In the genomic region with DNA sequence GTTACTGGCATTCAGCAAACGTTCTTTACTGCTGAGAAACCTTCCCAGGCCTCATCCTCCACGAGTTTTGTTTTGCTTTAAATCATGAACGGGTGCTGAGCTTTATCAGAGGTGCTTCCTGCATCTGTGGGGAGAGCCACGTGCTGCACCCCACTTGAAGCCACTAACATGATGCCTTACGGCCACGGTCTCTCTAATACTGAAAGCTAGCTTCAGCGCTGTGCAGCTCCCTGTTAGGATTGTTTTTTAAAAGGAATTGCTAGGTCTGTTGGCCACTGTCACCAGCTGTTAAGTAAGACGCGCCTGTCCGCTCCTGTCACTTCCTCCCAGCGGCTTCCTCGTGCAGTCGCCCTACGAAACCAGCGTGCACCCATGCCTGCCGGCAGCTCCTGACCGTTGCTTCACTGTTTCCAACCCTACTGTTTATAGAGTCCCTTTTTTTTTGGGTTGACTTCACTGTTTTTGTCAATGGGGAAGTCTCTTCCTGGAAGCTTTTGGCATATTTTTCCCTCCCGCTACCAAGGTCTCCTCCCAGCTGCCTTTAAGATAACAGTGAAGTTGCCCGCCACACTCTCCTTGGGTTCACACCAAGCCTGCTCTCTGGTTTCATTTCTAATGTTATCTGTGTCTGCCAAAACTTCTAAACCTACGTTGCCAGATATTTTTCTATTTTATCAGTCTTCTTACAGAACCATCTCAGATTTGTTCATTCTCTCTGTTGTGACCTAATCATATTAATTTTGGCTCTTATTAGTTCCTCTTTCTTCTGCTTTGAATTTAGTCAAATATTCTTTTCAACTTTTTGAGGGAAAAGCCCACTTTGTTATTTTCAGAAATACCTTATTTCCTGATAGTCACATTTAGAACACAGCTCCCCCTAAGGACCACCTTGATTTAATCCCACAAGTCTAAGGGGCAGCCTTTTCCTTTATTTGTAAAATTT, we compare ENCODE assay signal across 8 cellular contexts. TPM values are rescaled to one million over a fixed set of nuclear protein-coding genes. Genes with fewer than 3 reads are reported as not detected.
DNase-seq lines count a peak whose midpoint lies in the region; ATAC-seq, FAIRE-seq and TF ChIP-seq lines count a peak whose summit lies in the region.

No MANE protein-coding gene starts in this region.

- H3K9me3 Mint-ChIP-seq in CD8-positive, alpha-beta T cell = no peaks in the 10 kb centered on the region

- no peak for TF ChIP-seq CTCF in CD8-positive, alpha-beta T cell (IDR thresholded peaks at IDR 0.05)
- TF ChIP-seq CTCF in upper lobe of right lung (IDR thresholded peaks at IDR 0.05) = no peak

- H3K36me3 ChIP-seq in CD8-positive, alpha-beta T cell (ENCODE audit: insufficient read depth, low read length) = peaks cover 5% of the 10 kb centered on the region
- H3K36me3 ChIP-seq in upper lobe of right lung = peaks cover 29% of the 10 kb centered on the region

- intact Hi-C loops in CD8-positive, alpha-beta T cell (cut with DNase I, micrococcal nuclease) = no loop called here
- intact Hi-C loops in left cardiac atrium (cut with DNase I) (no loop called here), upper lobe of right lung (cut with DNase I) (no loop called here)

- H3K4me1 Mint-ChIP-seq in CD8-positive, alpha-beta T cell (ENCODE audit: low read depth) = peaks cover 38% of the 10 kb centered on the region

- POLR2A ChIA-PET in CD8-positive, alpha-beta T cell (lab: Charles Lee) = interaction anchor here (1.0 to 2.6 kb wide), 3 partner anchors 16 to 117 kb away, joined by 3 to 10 read pairs (median 7); a partner anchor contains a TSS

- no peak for FAIRE-seq in frontal cortex (lab: Jason Lieb, UNC)

- H3K27ac Mint-ChIP-seq in CD8-positive, alpha-beta T cell = peak overlapping the region; percentile 60

- no peaks in the 10 kb centered on the region for H3K27me3 Mint-ChIP-seq in CD8-positive, alpha-beta T cell (ENCODE audit: low read depth)

- H3K36me3 Mint-ChIP-seq in CD8-positive, alpha-beta T cell = peaks cover 27% of the 10 kb centered on the region

- peak; percentile 27 for ATAC-seq in CD8-positive, alpha-beta T cell
- ATAC-seq in GM21529 (IDR thresholded peaks at IDR 0.05; ENCODE audit: unreplicated experiment) = peak; percentile 28
- peak; percentile 39 to 59 for ATAC-seq in left cardiac atrium
- peak; percentile 38 for ATAC-seq in upper lobe of right lung

- no peaks in the 10 kb centered on the region for H3K9me3 ChIP-seq in CD8-positive, alpha-beta T cell (ENCODE audit: low read length)
- no peaks in the 10 kb centered on the region for H3K9me3 ChIP-seq in upper lobe of right lung

- H3K4me3 ChIP-seq in CD8-positive, alpha-beta T cell (ENCODE audit: low read depth, low read length) = peak overlapping the region; percentile 16
- H3K4me3 ChIP-seq in upper lobe of right lung = peak overlapping the region; percentile 0

- H3K27me3 ChIP-seq in CD8-positive, alpha-beta T cell (ENCODE audit: insufficient read depth, low read length) = no peaks in the 10 kb centered on the region
- no peaks in the 10 kb centered on the region for H3K27me3 ChIP-seq in upper lobe of right lung

- peaks cover 23% of the 10 kb centered on the region for H3K4me1 ChIP-seq in CD8-positive, alpha-beta T cell (ENCODE audit: insufficient read depth, low read length)
- H3K4me1 ChIP-seq in upper lobe of right lung = peaks cover 72% of the 10 kb centered on the region

- H3K4me3 Mint-ChIP-seq in CD8-positive, alpha-beta T cell = peak overlapping the region; percentile 44

- CTCF ChIA-PET in CD8-positive, alpha-beta T cell (lab: Charles Lee) = interaction anchor here (0.6 to 1.2 kb wide), 6 partner anchors 11 to 141 kb away, joined by 3 to 5 read pairs (median 3); no protein-coding TSS in a partner anchor

- H3K27ac ChIP-seq in CD8-positive, alpha-beta T cell (ENCODE audit: low read depth, low read length) = no peak overlapping the region
- peak overlapping the region; percentile 52 for H3K27ac ChIP-seq in upper lobe of right lung

- peak in 2 of 7 experiments; percentile 22 to 37 for DNase-seq in CD8-positive, alpha-beta T cell
- DNase-seq in OCI-M1 (lab: John Stamatoyannopoulos, UW) (peak; percentile 94), left cardiac atrium (peak; percentile 82), upper lobe of right lung (peak; percentile 83), NCI-H2227 (lab: John Stamatoyannopoulos, UW; ENCODE audit: unreplicated experiment) (no peak), frontal cortex (ENCODE audit: low spot score in 2 of 2) (no peak)
- DNase-seq in activated CD4-positive, alpha-beta T cell treated with anti-CD3 and anti-CD28 coated beads, Interleukin-2, amount 50 U/mL, for 1 hour = no peak

RNA-seq across cellular contexts. Expression of a gene that starts 20.2 kb away (rescaled TPM):
- total RNA-seq in CD8-positive, alpha-beta T cell = 10 to 100 TPM; 28.8 to 29.1 TPM
- total RNA-seq in left cardiac atrium = 10 to 100 TPM; 17.5 to 22.7 TPM
- 690 TPM for total RNA-seq in upper lobe of right lung
- 127 TPM for total RNA-seq in frontal cortex

RNA-seq across cellular contexts. Expression of a gene that starts 58.3 kb away (rescaled TPM):
- not detected for total RNA-seq in CD8-positive, alpha-beta T cell
- total RNA-seq in left cardiac atrium (under 1 TPM in 1 of 2 donors, not detected in 1; 0.06 TPM), upper lobe of right lung (0.52 TPM), frontal cortex (not detected)

Comparison
In these comparisons a context has a peak if more than half of its experiments do, and no peak if none do; other contexts are left out.
1. DNase-seq: peak in OCI-M1 (single experiment), left cardiac atrium (single experiment) and upper lobe of right lung (single experiment); none in NCI-H2227 (single experiment), activated CD4-positive, alpha-beta T cell treated with anti-CD3 and anti-CD28 coated beads, Interleukin-2, amount 50 U/mL, for 1 hour (single experiment) and frontal cortex (0 of 2).
2. Peak in every context shown above with its lines, with median percentiles within 50 percentile points of each other: ATAC-seq.